Comparison of ENCODE assay signal across 15 cellular contexts in genomic region chr18:35283923-35284794, GRCh38.
"Had no signal": no experiment of that assay in that cellular context is flagged by ENCODE, and none has a peak within 500 bp of the region (broad histone marks: within the 10 kb centered on the region; RNA-seq: fewer than 3 reads in every experiment).

No MANE protein-coding gene starts in this region.

- H3K9me3 ChIP-seq: ovary had no signal

- H3K27me3 ChIP-seq: cardiac muscle cell, ovary had no signal

- FAIRE-seq: endometrium, urothelium cell line had no signal

- DNase-seq: activated B cell treated with CpG ODN at 0.5 μM for 24 hours; activated CD4-positive, alpha-beta T cell treated with anti-CD3 and anti-CD28 coated beads for 48 hours; activated CD8-positive, alpha-beta T cell treated with anti-CD3 and anti-CD28 coated beads for 36 hours; activated effector memory CD4-positive, alpha-beta T cell treated with Interleukin-2 at 50 U/mL for 16 hours; activated T-cell treated with anti-CD3 and anti-CD28 coated beads, Interleukin-2, amount 50 U/mL, for 4 hours; hippocampal formation; kidney glomerular epithelial cell; nephron progenitor cell; ovary had no signal

- ATAC-seq: activated CD8-positive, alpha-beta T cell treated with anti-CD3 and anti-CD28 coated beads for 36 hours; activated naive CD4-positive, alpha-beta T cell treated with anti-CD3 and anti-CD28 coated beads, Interleukin-2, amount 50 U/mL, for 72 hours; activated T-cell treated with anti-CD3 and anti-CD28 coated beads, Interleukin-2, amount 50 U/mL, for 4 hours; esophagus mucosa; stimulated activated effector memory CD8-positive, alpha-beta T cell treated with anti-CD3 and anti-CD28 coated beads, Interleukin-12 subunit alpha, Interleukin-12 subunit beta, amount 100 ng/mL, for 72 hours had no signal

- H3K27ac ChIP-seq: cardiac muscle cell, ovary had no signal

- H3K36me3 ChIP-seq: cardiac muscle cell, ovary had no signal

- H3K4me3 ChIP-seq: cardiac muscle cell, ovary had no signal
